Comparison of ENCODE assay signal across 23 cellular contexts in the genomic region with DNA sequence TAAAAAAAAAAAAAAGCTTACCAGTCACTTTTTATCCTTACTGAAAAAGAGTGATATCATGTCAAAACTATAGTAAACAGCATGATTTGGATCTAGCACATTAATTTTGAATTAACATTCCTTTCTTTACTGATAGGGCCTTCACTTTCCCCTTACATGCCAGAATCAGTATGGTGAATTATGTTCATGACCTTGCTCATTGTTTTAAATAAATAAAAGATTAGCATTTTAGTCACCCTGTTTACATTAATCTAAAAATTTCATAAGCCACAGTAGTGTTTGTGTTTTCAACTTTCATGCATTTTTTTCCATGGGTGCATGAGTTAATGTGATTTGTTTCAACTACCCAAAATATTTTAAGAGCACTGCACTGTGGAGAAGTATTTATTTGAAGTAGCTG.
"Had no signal": no experiment of that assay in that cellular context is flagged by ENCODE, and none has a peak within 500 bp of the region (broad histone marks: within the 10 kb centered on the region; RNA-seq: fewer than 3 reads in every experiment).

No MANE protein-coding gene starts in this region.

- H3K4me3 ChIP-seq: hepatocyte, left ventricle myocardium inferior, lung, mucosa of descending colon, ovary, prostate gland, skin epidermis, tibial nerve, uterus had no signal

- H2AFZ ChIP-seq: hepatocyte had no signal

- H3K36me3 ChIP-seq: left ventricle myocardium inferior, ovary, prostate gland, tibial nerve, uterus had no signal

- H3K4me2 ChIP-seq: hepatocyte had no signal

- ATAC-seq: mucosa of descending colon; naive thymus-derived CD4-positive, alpha-beta T cell; natural killer cell treated with Interleukin-12 subunit alpha and Interleukin-12 subunit beta and Interleukin-15 and Interleukin-18, amount 100 ng/mL, for 72 hours; right cardiac atrium; sciatic nerve; stimulated activated effector memory CD8-positive, alpha-beta T cell treated with anti-CD3 and anti-CD28 coated beads, Interleukin-12 subunit alpha, Interleukin-12 subunit beta, amount 100 ng/mL, for 72 hours; stimulated activated naive CD8-positive, alpha-beta T cell treated with anti-CD3 and anti-CD28 coated beads, Interleukin-15, amount 100 ng/mL, for 72 hours had no signal

- H3K4me1 ChIP-seq: left ventricle myocardium inferior, prostate gland, tibial nerve, uterus had no signal

- H3K27ac ChIP-seq: hepatocyte, left ventricle myocardium inferior, ovary, prostate gland, skin epidermis, tibial nerve, uterus had no signal

- DNase-seq: islet precursor cell; left ventricle myocardium inferior; mesendoderm; midbrain; mucosa of descending colon; naive thymus-derived CD4-positive, alpha-beta T cell; ovary; posterior cingulate gyrus; retina; right cardiac atrium; stimulated activated CD4-positive, alpha-beta T cell treated with anti-CD3 and anti-CD28 coated beads, Interleukin-4, amount 100 ng/mL, for 24 hours; stimulated activated naive CD4-positive, alpha-beta T cell; stimulated activated naive CD8-positive, alpha-beta T cell treated with anti-CD3 and anti-CD28 coated beads, Interleukin-15, amount 100 ng/mL, for 72 hours; substantia nigra; uterus had no signal

- H3K27me3 ChIP-seq: hepatocyte, ovary, tibial nerve, uterus had no signal

- H3K79me2 ChIP-seq: hepatocyte had no signal

- H3K9me3 ChIP-seq: left ventricle myocardium inferior, mucosa of descending colon, ovary, prostate gland, tibial nerve, uterus had no signal
